Comparison of ENCODE assay signal across 29 cellular contexts in genomic region chr14:88085736-88086135, GRCh38.
"Had no signal": no experiment of that assay in that cellular context is flagged by ENCODE, and none has a peak within 500 bp of the region (broad histone marks: within the 10 kb centered on the region; RNA-seq: fewer than 3 reads in every experiment).

No MANE protein-coding gene starts in this region.

- H3K79me2 ChIP-seq: hepatocyte had no signal

- H3K27me3 Mint-ChIP-seq: effector memory CD8-positive, alpha-beta T cell had no signal

- H2AFZ ChIP-seq: hepatocyte had no signal

- H3K4me2 ChIP-seq: hepatocyte had no signal

- H3K27ac Mint-ChIP-seq: dendritic cell treated with granulocyte-macrophage colony-stimulating factor and Interleukin-4, amounts not matched to agents 40 ng/mL and 50 ng/mL, for 4 days; effector memory CD8-positive, alpha-beta T cell; endodermal cell had no signal

- H3K9me3 ChIP-seq: colonic mucosa, esophagus muscularis mucosa, esophagus squamous epithelium, gastrocnemius medialis, gastroesophageal sphincter, heart left ventricle, heart right ventricle had no signal

- H3K9me3 Mint-ChIP-seq: dendritic cell treated with granulocyte-macrophage colony-stimulating factor and Interleukin-4, amounts not matched to agents 40 ng/mL and 50 ng/mL, for 4 days; effector memory CD8-positive, alpha-beta T cell; endodermal cell had no signal

- H3K27ac ChIP-seq: colonic mucosa, coronary artery, dorsolateral prefrontal cortex, epithelial cell of prostate, esophagus muscularis mucosa, esophagus squamous epithelium, foreskin keratinocyte, gastrocnemius medialis, gastroesophageal sphincter, heart left ventricle, heart right ventricle, hepatocyte had no signal

- H3K4me1 ChIP-seq: colonic mucosa, esophagus muscularis mucosa, esophagus squamous epithelium, foreskin keratinocyte, gastrocnemius medialis, gastroesophageal sphincter, heart left ventricle, heart right ventricle had no signal

- FAIRE-seq: endometrium, endothelial cell of umbilical vein, frontal cortex had no signal

- H3K27me3 ChIP-seq: colonic mucosa, dorsolateral prefrontal cortex, esophagus muscularis mucosa, esophagus squamous epithelium, foreskin keratinocyte, gastrocnemius medialis, gastroesophageal sphincter, hepatocyte had no signal

- H3K36me3 ChIP-seq: colonic mucosa, esophagus muscularis mucosa, esophagus squamous epithelium, gastrocnemius medialis, gastroesophageal sphincter, heart left ventricle, heart right ventricle had no signal

- ATAC-seq: effector memory CD8-positive, alpha-beta T cell; esophagus mucosa; foreskin keratinocyte; gastrocnemius medialis; gastroesophageal sphincter; heart left ventricle; heart right ventricle had no signal

- DNase-seq: colonic mucosa; cortex of kidney; dermis blood vessel endothelial cell; dorsolateral prefrontal cortex; effector CD4-positive, alpha-beta T cell; effector CD8-positive, alpha-beta T cell; effector memory CD4-positive, alpha-beta T cell; effector memory CD8-positive, alpha-beta T cell; endodermal cell; erythroblast; esophagus squamous epithelium; foreskin fibroblast; foreskin keratinocyte; foreskin melanocyte; gastrocnemius medialis; glutamatergic neuron; head of caudate nucleus; heart left ventricle; heart right ventricle had no signal

- H3K4me3 ChIP-seq: colonic mucosa, coronary artery, dorsolateral prefrontal cortex, esophagus muscularis mucosa, esophagus squamous epithelium, gastrocnemius medialis, gastroesophageal sphincter, heart left ventricle, heart right ventricle, hepatocyte had no signal

- H3K4me3 Mint-ChIP-seq: dendritic cell treated with granulocyte-macrophage colony-stimulating factor and Interleukin-4, amounts not matched to agents 40 ng/mL and 50 ng/mL, for 4 days; effector memory CD8-positive, alpha-beta T cell; endodermal cell had no signal
